In genomic region chr22:36368359-36368983, GRCh38 we compare ENCODE assay signal across 8 cellular contexts. TPM values are rescaled to one million over a fixed set of nuclear protein-coding genes. Genes with fewer than 3 reads are reported as not detected.
DNase-seq lines count a peak whose midpoint lies in the region; ATAC-seq and TF ChIP-seq lines count a peak whose summit lies in the region.

No MANE protein-coding gene starts in this region.

- H2BK12ac ChIP-seq in mesenchymal stem cell (ENCODE audit: low read length in 2 of 2) = peak overlapping the region in 1 of 2 experiments; percentile 11

- peak overlapping the region in 1 of 2 experiments; percentile 44 for H3K18ac ChIP-seq in mesenchymal stem cell (ENCODE audit: low read depth in 1 of 2, low read length in 2 of 2)

- H2BK120ac ChIP-seq in mesenchymal stem cell (ENCODE audit: low read depth, low read length) = no peak overlapping the region

- H3K4ac ChIP-seq in mesenchymal stem cell (ENCODE audit: low read depth in 1 of 2, low read length in 2 of 2) = no peak overlapping the region

- peak overlapping the region; percentile 49 for H2BK5ac ChIP-seq in mesenchymal stem cell (ENCODE audit: low read depth, low read length, poor library complexity, severe bottlenecking)

- no peak overlapping the region for H2AFZ ChIP-seq in mesenchymal stem cell (ENCODE audit: low read depth, low read length)

- H3K9me3 ChIP-seq in mesenchymal stem cell (ENCODE audit: control insufficient read depth, low read length) = no peaks in the 10 kb centered on the region

- TF ChIP-seq CTCF in dorsolateral prefrontal cortex (IDR thresholded peaks at IDR 0.05 in 54 of 56, conservative IDR thresholded peaks at IDR 0.05 in 2 of 56; ENCODE audit: low read depth in 1 of 56, partially characterized antibody in 56 of 56) = no peak

- H3K23ac ChIP-seq in mesenchymal stem cell (ENCODE audit: low read length in 2 of 2) = peak overlapping the region in 1 of 2 experiments; percentile 37

- H4K91ac ChIP-seq in mesenchymal stem cell (ENCODE audit: low read length) = peak overlapping the region; percentile 1

- H2BK15ac ChIP-seq in mesenchymal stem cell (ENCODE audit: low read depth, poor library complexity, severe bottlenecking) = no peak overlapping the region

- ATAC-seq in GM18868 (IDR thresholded peaks at IDR 0.05; ENCODE audit: unreplicated experiment) (no peak), GM18520 (IDR thresholded peaks at IDR 0.05; ENCODE audit: unreplicated experiment) (no peak)

- peak overlapping the region; percentile 34 for H3K9ac ChIP-seq in mesenchymal stem cell (ENCODE audit: low read length)

- peaks cover 73% of the 10 kb centered on the region for H3K4me1 ChIP-seq in mesenchymal stem cell (ENCODE audit: control insufficient read depth, insufficient read depth, low read depth, low read length)

- WGBS in mesenchymal stem cell = 18% methylated on average over 10 of the region's 13 CpGs

- H2AK5ac ChIP-seq in mesenchymal stem cell (ENCODE audit: low read length, severe bottlenecking) = peak overlapping the region; percentile 0

- no peak overlapping the region for H3K14ac ChIP-seq in mesenchymal stem cell (ENCODE audit: low read length in 2 of 2)

- peak overlapping the region in 7 of 59 donors; percentile 7 to 30 (median 20) for H3K4me3 ChIP-seq in dorsolateral prefrontal cortex
- no peak overlapping the region for H3K4me3 ChIP-seq in mesenchymal stem cell (ENCODE audit: insufficient read depth in 1 of 2, low read depth in 1 of 2, low read length in 2 of 2)

- intact Hi-C loops in dorsolateral prefrontal cortex (cut with DNase I) = no loop called here

- H3K36me3 ChIP-seq in mesenchymal stem cell (ENCODE audit: control insufficient read depth in 1 of 2, insufficient read depth in 2 of 2, low read depth in 1 of 2, low read length in 2 of 2) = peaks cover 8 to 41% of the 10 kb centered on the region in 2 experiments

- peak overlapping the region; percentile 47 for H3K4me2 ChIP-seq in mesenchymal stem cell (ENCODE audit: low read length, poor library complexity, severe bottlenecking)

- no peaks in the 10 kb centered on the region for H3K27me3 ChIP-seq in dorsolateral prefrontal cortex
- no peaks in the 10 kb centered on the region for H3K27me3 ChIP-seq in mesenchymal stem cell (ENCODE audit: control insufficient read depth in 1 of 2, insufficient read depth in 1 of 2, low read length in 2 of 2)

- peak; percentile 93 for DNase-seq in ELR (ENCODE audit: low read depth)
- peak; percentile 32 for DNase-seq in RPMI8226
- DNase-seq in dorsolateral prefrontal cortex = no peak
- DNase-seq in mesenchymal stem cell = peak; percentile 73
- no peak for DNase-seq in NCI-H1930 (lab: John Stamatoyannopoulos, UW)
- DNase-seq in cerebellar cortex (ENCODE audit: low spot score) = no peak

- H3K79me1 ChIP-seq in mesenchymal stem cell (replicated peaks; ENCODE audit: low read length, poor library complexity, severe bottlenecking) = no peaks in the 10 kb centered on the region

- H3K27ac ChIP-seq in dorsolateral prefrontal cortex (peak overlapping the region in 49 of 59 donors; percentile 12 to 91 (median 73)), mesenchymal stem cell (ENCODE audit: low read length, poor library complexity, severe bottlenecking) (peak overlapping the region; percentile 90)

- no peak overlapping the region for H4K8ac ChIP-seq in mesenchymal stem cell (ENCODE audit: low read length)

RNA-seq across cellular contexts. Expression of gene MYH9, which starts 19.3 kb away (rescaled TPM):
- 100 to 1,000 TPM in 119 of 120 experiments, 10 to 100 TPM in 1; 95.7 to 282 (median 162) TPM for total RNA-seq in dorsolateral prefrontal cortex
- polyA plus RNA-seq in mesenchymal stem cell (2013, experiment 1 of 2) = 369 TPM
- polyA plus RNA-seq in mesenchymal stem cell (2013, experiment 2 of 2) = 336 TPM

Comparison
In these comparisons a context has a peak if more than half of its experiments do, and no peak if none do; other contexts are left out.
1. DNase-seq: peak in ELR (single experiment), RPMI8226 (single experiment) and mesenchymal stem cell (single experiment); none in dorsolateral prefrontal cortex (0 of 10), NCI-H1930 (0 of 2) and cerebellar cortex (single experiment).